In genomic region chr13:98854448-98854847, GRCh38 we compare ENCODE assay signal across 25 cellular contexts.
"Had no signal": no experiment of that assay in that cellular context is flagged by ENCODE, and none has a peak within 500 bp of the region (broad histone marks: within the 10 kb centered on the region; RNA-seq: fewer than 3 reads in every experiment).

No MANE protein-coding gene starts in this region.

- H3K9me3 ChIP-seq: ascending aorta, breast epithelium, colonic mucosa, esophagus muscularis mucosa, gastroesophageal sphincter had no signal

- DNase-seq: activated CD4-positive, alpha-beta T cell treated with anti-CD3 and anti-CD28 coated beads for 4 hours; activated CD4-positive, alpha-beta T cell treated with anti-CD3 and anti-CD28 coated beads, Interleukin-2, amount 50 U/mL, for 4 hours; activated CD4-positive, CD25-positive, alpha-beta regulatory T cell; activated gamma-delta T cell; activated naive CD4-positive, alpha-beta T cell; central memory CD4-positive, alpha-beta T cell; cerebellar nuclear complex; colonic mucosa; effector CD8-positive, alpha-beta T cell; foreskin melanocyte; hippocampal formation had no signal

- H3K4me3 Mint-ChIP-seq: activated CD4-positive, alpha-beta memory T cell treated with anti-CD3 and anti-CD28 coated beads, Interleukin-2, amount 10 ng/mL, durations not matched to agents 7 days and 5 days; activated CD4-positive, alpha-beta T cell treated with anti-CD3 and anti-CD28 coated beads, Interleukin-2, amount 10 ng/mL, durations not matched to agents 7 days and 5 days; activated naive CD4-positive, alpha-beta T cell treated with anti-CD3 and anti-CD28 coated beads, Interleukin-2, amount 10 ng/mL, durations not matched to agents 7 days and 5 days; activated naive CD8-positive, alpha-beta T cell treated with anti-CD3 and anti-CD28 coated beads, Interleukin-2, amount 10 ng/mL, durations not matched to agents 7 days and 5 days; brain; T-cell had no signal

- H3K9me3 Mint-ChIP-seq: activated CD4-positive, alpha-beta memory T cell treated with anti-CD3 and anti-CD28 coated beads, Interleukin-2, amount 10 ng/mL, durations not matched to agents 7 days and 5 days; activated CD4-positive, alpha-beta T cell treated with anti-CD3 and anti-CD28 coated beads, Interleukin-2, amount 10 ng/mL, durations not matched to agents 7 days and 5 days; activated naive CD4-positive, alpha-beta T cell treated with anti-CD3 and anti-CD28 coated beads, Interleukin-2, amount 10 ng/mL, durations not matched to agents 7 days and 5 days; activated naive CD4-positive, alpha-beta T cell treated with anti-CD3 and anti-CD28 coated beads, Interleukin-2, amount 50 U/mL, for 72 hours; activated naive CD8-positive, alpha-beta T cell treated with anti-CD3 and anti-CD28 coated beads, Interleukin-2, amount 10 ng/mL, durations not matched to agents 7 days and 5 days; activated T-cell treated with anti-CD3 and anti-CD28 coated beads, Interleukin-2, amount 50 U/mL, for 72 hours; T-cell; T-helper 1 cell treated with Interleukin-12 subunit alpha and Interleukin-12 subunit beta and Interleukin-4 antibody, amounts not matched to agents 30 μg/mL and 1 μg/mL, for 36 hours had no signal

- H3K27ac ChIP-seq: breast epithelium, cardiac muscle cell, colonic mucosa had no signal

- H3K36me3 ChIP-seq: breast epithelium, colonic mucosa had no signal

- H3K27me3 Mint-ChIP-seq: activated CD4-positive, alpha-beta memory T cell treated with anti-CD3 and anti-CD28 coated beads, Interleukin-2, amount 10 ng/mL, durations not matched to agents 7 days and 5 days; activated CD4-positive, alpha-beta T cell treated with anti-CD3 and anti-CD28 coated beads, Interleukin-2, amount 10 ng/mL, durations not matched to agents 7 days and 5 days; activated naive CD4-positive, alpha-beta T cell treated with anti-CD3 and anti-CD28 coated beads, Interleukin-2, amount 10 ng/mL, durations not matched to agents 7 days and 5 days; activated naive CD8-positive, alpha-beta T cell treated with anti-CD3 and anti-CD28 coated beads, Interleukin-2, amount 10 ng/mL, durations not matched to agents 7 days and 5 days; T-cell had no signal

- H3K27ac Mint-ChIP-seq: activated naive CD8-positive, alpha-beta T cell treated with anti-CD3 and anti-CD28 coated beads, Interleukin-2, amount 10 ng/mL, durations not matched to agents 7 days and 5 days; T-cell had no signal

- H3K27me3 ChIP-seq: ascending aorta, breast epithelium, cardiac muscle cell, colonic mucosa, esophagus muscularis mucosa, gastroesophageal sphincter had no signal

- H3K4me1 Mint-ChIP-seq: brain, T-cell had no signal

- H3K4me3 ChIP-seq: ascending aorta, breast epithelium, cardiac muscle cell, colonic mucosa, esophagus muscularis mucosa, gastroesophageal sphincter had no signal

- ATAC-seq: T-cell had no signal

- H3K4me1 ChIP-seq: breast epithelium, colonic mucosa had no signal
